In the genomic region with DNA sequence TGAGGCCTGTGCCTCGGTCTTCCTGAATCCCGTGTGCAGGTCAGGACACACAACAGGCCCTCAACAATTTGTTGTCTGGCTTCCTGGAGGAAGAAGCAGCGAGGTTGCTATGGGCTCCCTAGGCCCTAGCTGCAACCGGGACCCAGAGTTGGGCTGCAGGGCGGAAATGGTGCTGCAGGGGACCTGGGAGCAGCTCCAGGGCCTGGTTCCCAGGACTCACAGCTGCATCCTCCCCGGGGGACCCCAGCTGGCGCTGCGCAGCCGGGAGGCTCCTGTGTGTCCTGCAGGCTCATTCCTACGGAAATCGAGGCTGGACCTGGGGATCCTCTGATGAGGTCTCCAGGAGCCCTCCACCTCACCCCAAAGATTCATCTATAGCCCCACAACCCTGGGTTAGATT, we compare ENCODE assay signal across 8 cellular contexts. TPM values are rescaled to one million over a fixed set of nuclear protein-coding genes. Genes with fewer than 3 reads are reported as not detected.
DNase-seq lines count a peak whose midpoint lies in the region; ATAC-seq and TF ChIP-seq lines count a peak whose summit lies in the region.

No MANE protein-coding gene starts in this region.

- intact Hi-C loops in mucosa of descending colon (cut with DNase I, micrococcal nuclease): loop anchor here in 1 of 2 donors (5.0 kb wide), 1 partner anchor 71 kb away; no protein-coding TSS in a partner anchor

- H3K36me3 ChIP-seq in mucosa of descending colon (ENCODE audit: low read depth): no peaks in the 10 kb centered on the region

- H3K4me3 ChIP-seq in cardiac fibroblast (replicated peaks in 1 of 2; ENCODE audit: low read depth in 2 of 2, low read length in 2 of 2): no peak overlapping the region
- H3K4me3 ChIP-seq in mucosa of descending colon: no peak overlapping the region

- TF ChIP-seq CTCF in 22Rv1 (IDR thresholded peaks at IDR 0.05) (no peak), cardiac fibroblast (IDR thresholded peaks at IDR 0.05; ENCODE audit: low read depth, low read length) (no peak), mucosa of descending colon (IDR thresholded peaks at IDR 0.05) (no peak)

- no peaks in the 10 kb centered on the region for H3K9me3 ChIP-seq in mucosa of descending colon

- DNase-seq in Kasumi-1 (lab: John Stamatoyannopoulos, UW) (peak; percentile 44), cardiac fibroblast (ENCODE audit: low read depth in 2 of 2) (peak; percentile 33 to 43), mucosa of descending colon (peak in 2 of 3 donors; percentile 48 to 66)
- DNase-seq in NK-92 treated with Interleukin-12 subunit alpha and Interleukin-12 subunit beta, amount 100 ng/mL, for 24 hours (lab: John Stamatoyannopoulos, UW): no peak

- ATAC-seq in mucosa of descending colon (no peak), HG02678 (IDR thresholded peaks at IDR 0.05; ENCODE audit: unreplicated experiment) (no peak), HG03097 (IDR thresholded peaks at IDR 0.05; ENCODE audit: low FRiP score, unreplicated experiment) (no peak), GM21825 (IDR thresholded peaks at IDR 0.05; ENCODE audit: unreplicated experiment) (no peak)

- peak overlapping the region; percentile 42 for H3K27ac ChIP-seq in 22Rv1

- H3K4me1 ChIP-seq in mucosa of descending colon (ENCODE audit: low read depth): peaks cover 24% of the 10 kb centered on the region

RNA-seq across cellular contexts. Expression of gene TNFAIP8L1, which starts 1.0 kb away (rescaled TPM):
- 10 to 100 TPM in 2 of 3 donors, 1 to 10 TPM in 1; 5.1 to 47.6 (median 10.7) TPM for total RNA-seq in mucosa of descending colon

RNA-seq across cellular contexts. Expression of gene MYDGF, which starts 31.8 kb away (rescaled TPM):
- 10 to 100 TPM; 50.2 to 85.9 (median 54.8) TPM for total RNA-seq in mucosa of descending colon
